ENCODE assay signal across 2 cellular contexts in the genomic region with DNA sequence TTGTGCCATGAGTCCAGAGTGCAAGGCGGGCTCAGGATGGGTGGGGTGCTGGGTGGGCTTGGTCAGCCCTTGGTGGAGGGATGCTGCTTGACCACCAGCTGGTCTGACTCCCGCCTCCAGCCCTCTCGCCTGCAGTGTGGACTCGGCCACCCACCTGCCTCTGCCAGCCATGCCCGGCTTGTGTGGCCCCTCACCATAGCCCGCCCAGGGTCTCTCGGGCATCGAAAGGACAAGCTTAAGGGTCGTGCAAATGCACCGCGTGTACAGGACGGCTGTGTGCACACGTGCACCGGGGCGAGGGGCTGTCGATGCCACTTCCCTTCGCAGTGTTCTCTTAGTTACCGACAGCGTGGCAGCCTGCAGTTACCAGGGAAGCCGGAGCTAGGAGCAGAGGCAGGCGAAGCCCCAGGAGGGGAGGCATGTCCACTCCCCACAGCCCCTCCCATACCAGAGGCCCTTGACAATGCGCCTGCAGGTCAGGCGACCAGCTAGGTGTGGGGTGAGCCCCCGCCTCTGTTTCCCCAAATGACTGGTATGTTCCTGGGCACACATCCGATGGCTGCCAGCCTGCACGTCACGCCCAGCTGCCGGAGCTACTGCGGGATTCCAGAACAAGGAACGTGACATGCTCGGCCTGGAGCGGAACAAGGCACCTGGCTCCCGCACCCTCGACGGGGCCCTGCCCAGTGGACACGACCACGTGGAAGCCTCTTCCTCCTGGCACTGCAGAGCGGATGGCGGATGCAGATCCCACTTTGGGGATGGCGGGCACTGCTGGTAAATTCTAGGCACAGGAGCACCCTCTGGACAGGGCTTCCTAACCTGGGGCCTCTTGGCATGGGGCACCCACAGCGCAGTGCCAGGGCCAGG.
TF ChIP-seq lines count a peak whose summit lies in the region.

No MANE protein-coding gene starts in this region.

TF ChIP-seq in SK-N-SH, 30 proteins besides CTCF, POLR2A, EP300 and RAD21:
- no peak for TF ChIP-seq NFIC (IDR thresholded peaks at IDR 0.05; ENCODE audit: borderline replicate concordance)

TF ChIP-seq in SK-N-SH treated with all-trans-retinoic acid at 6 μM for 48 hours, 23 proteins besides CTCF, POLR2A, EP300 and RAD21:
- TF ChIP-seq PPARA (CRISPR knock-in tag; IDR thresholded peaks at IDR 0.05; ENCODE audit: borderline replicate concordance), result no peak
- TF ChIP-seq, protein P1, sequence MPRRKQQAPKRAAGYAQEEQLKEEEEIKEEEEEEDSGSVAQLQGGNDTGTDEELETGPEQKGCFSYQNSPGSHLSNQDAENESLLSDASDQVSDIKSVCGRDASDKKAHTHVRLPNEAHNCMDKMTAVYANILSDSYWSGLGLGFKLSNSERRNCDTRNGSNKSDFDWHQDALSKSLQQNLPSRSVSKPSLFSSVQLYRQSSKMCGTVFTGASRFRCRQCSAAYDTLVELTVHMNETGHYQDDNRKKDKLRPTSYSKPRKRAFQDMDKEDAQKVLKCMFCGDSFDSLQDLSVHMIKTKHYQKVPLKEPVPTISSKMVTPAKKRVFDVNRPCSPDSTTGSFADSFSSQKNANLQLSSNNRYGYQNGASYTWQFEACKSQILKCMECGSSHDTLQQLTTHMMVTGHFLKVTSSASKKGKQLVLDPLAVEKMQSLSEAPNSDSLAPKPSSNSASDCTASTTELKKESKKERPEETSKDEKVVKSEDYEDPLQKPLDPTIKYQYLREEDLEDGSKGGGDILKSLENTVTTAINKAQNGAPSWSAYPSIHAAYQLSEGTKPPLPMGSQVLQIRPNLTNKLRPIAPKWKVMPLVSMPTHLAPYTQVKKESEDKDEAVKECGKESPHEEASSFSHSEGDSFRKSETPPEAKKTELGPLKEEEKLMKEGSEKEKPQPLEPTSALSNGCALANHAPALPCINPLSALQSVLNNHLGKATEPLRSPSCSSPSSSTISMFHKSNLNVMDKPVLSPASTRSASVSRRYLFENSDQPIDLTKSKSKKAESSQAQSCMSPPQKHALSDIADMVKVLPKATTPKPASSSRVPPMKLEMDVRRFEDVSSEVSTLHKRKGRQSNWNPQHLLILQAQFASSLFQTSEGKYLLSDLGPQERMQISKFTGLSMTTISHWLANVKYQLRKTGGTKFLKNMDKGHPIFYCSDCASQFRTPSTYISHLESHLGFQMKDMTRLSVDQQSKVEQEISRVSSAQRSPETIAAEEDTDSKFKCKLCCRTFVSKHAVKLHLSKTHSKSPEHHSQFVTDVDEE (CRISPR knock-in tag; IDR thresholded peaks at IDR 0.05), result no peak
- no peak for TF ChIP-seq BACH2 (CRISPR knock-in tag; IDR thresholded peaks at IDR 0.05; ENCODE audit: borderline replicate concordance)
- TF ChIP-seq, protein P2, sequence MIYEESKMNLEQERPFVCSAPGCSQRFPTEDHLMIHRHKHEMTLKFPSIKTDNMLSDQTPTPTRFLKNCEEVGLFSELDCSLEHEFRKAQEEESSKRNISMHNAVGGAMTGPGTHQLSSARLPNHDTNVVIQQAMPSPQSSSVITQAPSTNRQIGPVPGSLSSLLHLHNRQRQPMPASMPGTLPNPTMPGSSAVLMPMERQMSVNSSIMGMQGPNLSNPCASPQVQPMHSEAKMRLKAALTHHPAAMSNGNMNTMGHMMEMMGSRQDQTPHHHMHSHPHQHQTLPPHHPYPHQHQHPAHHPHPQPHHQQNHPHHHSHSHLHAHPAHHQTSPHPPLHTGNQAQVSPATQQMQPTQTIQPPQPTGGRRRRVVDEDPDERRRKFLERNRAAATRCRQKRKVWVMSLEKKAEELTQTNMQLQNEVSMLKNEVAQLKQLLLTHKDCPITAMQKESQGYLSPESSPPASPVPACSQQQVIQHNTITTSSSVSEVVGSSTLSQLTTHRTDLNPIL (CRISPR knock-in tag; IDR thresholded peaks at IDR 0.05; ENCODE audit: low read depth), result no peak
- TF ChIP-seq ESRRG (CRISPR knock-in tag; IDR thresholded peaks at IDR 0.05), result no peak
- no peak for TF ChIP-seq ZFP3 (CRISPR knock-in tag; IDR thresholded peaks at IDR 0.05)
- TF ChIP-seq ZNF8 (CRISPR knock-in tag; IDR thresholded peaks at IDR 0.05), result no peak
- TF ChIP-seq, protein P3, sequence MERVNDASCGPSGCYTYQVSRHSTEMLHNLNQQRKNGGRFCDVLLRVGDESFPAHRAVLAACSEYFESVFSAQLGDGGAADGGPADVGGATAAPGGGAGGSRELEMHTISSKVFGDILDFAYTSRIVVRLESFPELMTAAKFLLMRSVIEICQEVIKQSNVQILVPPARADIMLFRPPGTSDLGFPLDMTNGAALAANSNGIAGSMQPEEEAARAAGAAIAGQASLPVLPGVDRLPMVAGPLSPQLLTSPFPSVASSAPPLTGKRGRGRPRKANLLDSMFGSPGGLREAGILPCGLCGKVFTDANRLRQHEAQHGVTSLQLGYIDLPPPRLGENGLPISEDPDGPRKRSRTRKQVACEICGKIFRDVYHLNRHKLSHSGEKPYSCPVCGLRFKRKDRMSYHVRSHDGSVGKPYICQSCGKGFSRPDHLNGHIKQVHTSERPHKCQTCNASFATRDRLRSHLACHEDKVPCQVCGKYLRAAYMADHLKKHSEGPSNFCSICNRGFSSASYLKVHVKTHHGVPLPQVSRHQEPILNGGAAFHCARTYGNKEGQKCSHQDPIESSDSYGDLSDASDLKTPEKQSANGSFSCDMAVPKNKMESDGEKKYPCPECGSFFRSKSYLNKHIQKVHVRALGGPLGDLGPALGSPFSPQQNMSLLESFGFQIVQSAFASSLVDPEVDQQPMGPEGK (CRISPR knock-in tag; IDR thresholded peaks at IDR 0.05; ENCODE audit: borderline replicate concordance), result no peak
- TF ChIP-seq ISL1 (CRISPR knock-in tag; IDR thresholded peaks at IDR 0.05), result no peak
- TF ChIP-seq ZNF565 (CRISPR knock-in tag; conservative IDR thresholded peaks at IDR 0.05; ENCODE audit: low read depth), result no peak
- TF ChIP-seq TOX (CRISPR knock-in tag; IDR thresholded peaks at IDR 0.05; ENCODE audit: borderline replicate concordance), result no peak
- TF ChIP-seq ARNTL (CRISPR knock-in tag; IDR thresholded peaks at IDR 0.05; ENCODE audit: borderline replicate concordance, low read depth), result no peak
- TF ChIP-seq ZC3H10 (CRISPR knock-in tag; IDR thresholded peaks at IDR 0.05), result no peak
- no peak for TF ChIP-seq CSDC2 (CRISPR knock-in tag; IDR thresholded peaks at IDR 0.05)
